ENCODE assay signal across 8 cellular contexts in genomic region chr2:181953773-181954537, GRCh38. TPM values are rescaled to one million over a fixed set of nuclear protein-coding genes. Genes with fewer than 3 reads are reported as not detected.
DNase-seq lines count a peak whose midpoint lies in the region; ATAC-seq, FAIRE-seq and TF ChIP-seq lines count a peak whose summit lies in the region.

No MANE protein-coding gene starts in this region.

- H3K27me3 Mint-ChIP-seq in activated T-cell treated with anti-CD3 and anti-CD28 coated beads, Interleukin-2, amount 50 U/mL, for 72 hours (ENCODE audit: low read depth), result peaks cover 19% of the 10 kb centered on the region

- DNase-seq in GM12892 (ENCODE audit: insufficient read length) (no peak), fibroblast of the conjunctiva (ENCODE audit: low read depth) (peak; percentile 56), osteoblast (ENCODE audit: insufficient read length, low spot score, missing footprints) (peak; percentile 87), tibial nerve (ENCODE audit: low spot score in 2 of 2) (peak; percentile 25 to 47), HTR-8/SVneo (ENCODE audit: insufficient read length, low spot score) (no peak)
- DNase-seq in activated T-cell treated with anti-CD3 and anti-CD28 coated beads, Interleukin-2, amount 50 U/mL, for 72 hours, result peak; percentile 66 to 69

- H3K4me3 ChIP-seq in OCI-LY3 (ENCODE audit: low read length), result peak overlapping the region; percentile 78
- H3K4me3 ChIP-seq in osteoblast (ENCODE audit: insufficient read depth, low read length), result peak overlapping the region; percentile 68
- peak overlapping the region; percentile 21 to 49 (median 30) for H3K4me3 ChIP-seq in tibial nerve

- H3K27ac ChIP-seq in OCI-LY3 (ENCODE audit: low read length), result no peak overlapping the region
- peak overlapping the region; percentile 28 for H3K27ac ChIP-seq in osteoblast (ENCODE audit: low read depth, low read length)
- peak overlapping the region in 1 of 4 donors; percentile 23 for H3K27ac ChIP-seq in tibial nerve

- peak; percentile 48 for FAIRE-seq in GM12892 (lab: Jason Lieb, UNC)
- FAIRE-seq in HTR-8/SVneo (lab: Jason Lieb, UNC), result no peak

- H3K36me3 ChIP-seq in OCI-LY3 (replicated peaks; ENCODE audit: low read depth, low read length), result no peaks in the 10 kb centered on the region
- no peaks in the 10 kb centered on the region for H3K36me3 ChIP-seq in osteoblast (ENCODE audit: insufficient read depth, low read length)
- H3K36me3 ChIP-seq in tibial nerve, result no peaks in the 10 kb centered on the region

- H3K4me2 ChIP-seq in OCI-LY3 (ENCODE audit: low read length) (peak overlapping the region; percentile 77), osteoblast (ENCODE audit: insufficient read depth, low read length) (peak overlapping the region; percentile 74)

- no peaks in the 10 kb centered on the region for H3K36me3 Mint-ChIP-seq in activated T-cell treated with anti-CD3 and anti-CD28 coated beads, Interleukin-2, amount 50 U/mL, for 72 hours (ENCODE audit: insufficient read depth in 2 of 2)

- H3K4me1 Mint-ChIP-seq in activated T-cell treated with anti-CD3 and anti-CD28 coated beads, Interleukin-2, amount 50 U/mL, for 72 hours (ENCODE audit: low read depth), result peaks cover 30% of the 10 kb centered on the region

- H3K4me3 Mint-ChIP-seq in activated T-cell treated with anti-CD3 and anti-CD28 coated beads, Interleukin-2, amount 50 U/mL, for 72 hours, result peak overlapping the region; percentile 51 to 73

- H4K20me1 ChIP-seq in OCI-LY3 (ENCODE audit: insufficient read depth, low read length), result no peaks in the 10 kb centered on the region
- H4K20me1 ChIP-seq in osteoblast (ENCODE audit: insufficient read depth, low read length), result no peaks in the 10 kb centered on the region

- TF ChIP-seq CTCF in OCI-LY3 (IDR thresholded peaks at IDR 0.05; ENCODE audit: low read depth, low read length) (peak; percentile 76), osteoblast (IDR thresholded peaks at IDR 0.05; ENCODE audit: extremely low read depth, low read depth, low read length) (peak; percentile 62), tibial nerve (IDR thresholded peaks at IDR 0.05) (peak; percentile 46 to 79 (median 59))

- H3K9me3 ChIP-seq in OCI-LY3 (ENCODE audit: insufficient read depth, low read length) (no peaks in the 10 kb centered on the region), osteoblast (ENCODE audit: low read depth, low read length) (no peaks in the 10 kb centered on the region), tibial nerve (no peaks in the 10 kb centered on the region)

- ATAC-seq in HG02870 (IDR thresholded peaks at IDR 0.05; ENCODE audit: unreplicated experiment), result peak; percentile 66
- ATAC-seq in activated T-cell treated with anti-CD3 and anti-CD28 coated beads, Interleukin-2, amount 50 U/mL, for 72 hours (replicated peaks in 1 of 2), result peak; percentile 70 to 75

- H3K27me3 ChIP-seq in OCI-LY3 (ENCODE audit: low read depth, low read length), result 0 out of 2 replicates have a peak, but pooled peaks cover 2% of the 10 kb centered on the region
- H3K27me3 ChIP-seq in osteoblast (ENCODE audit: insufficient read depth, low read length), result no peaks in the 10 kb centered on the region
- no peaks in the 10 kb centered on the region for H3K27me3 ChIP-seq in tibial nerve

- no peaks in the 10 kb centered on the region for H3K9me3 Mint-ChIP-seq in activated T-cell treated with anti-CD3 and anti-CD28 coated beads, Interleukin-2, amount 50 U/mL, for 72 hours

- H3K9ac ChIP-seq in OCI-LY3 (ENCODE audit: low read length), result peak overlapping the region; percentile 54

- H3K4me1 ChIP-seq in OCI-LY3 (ENCODE audit: low read length) (peaks cover 20% of the 10 kb centered on the region), osteoblast (ENCODE audit: insufficient read depth, low read length) (peaks cover 21% of the 10 kb centered on the region), tibial nerve (peaks cover 0 to 17% (median 5%) of the 10 kb centered on the region in 4 donors)

- H2AFZ ChIP-seq in OCI-LY3 (ENCODE audit: low read depth, low read length) (peak overlapping the region; percentile 88), osteoblast (ENCODE audit: low read length) (peak overlapping the region; percentile 83)

- TF ChIP-seq POLR2A in GM12892 (IDR thresholded peaks at IDR 0.05; ENCODE audit: low read depth, low read length) (no peak), tibial nerve (IDR thresholded peaks at IDR 0.05) (no peak)

- WGBS in tibial nerve, 2 donors, result 2 to 5% methylated on average over 17 to 19 of the region's 19 CpGs

- no peak for TF ChIP-seq EP300 in tibial nerve (IDR thresholded peaks at IDR 0.05)

- H3K27ac Mint-ChIP-seq in activated T-cell treated with anti-CD3 and anti-CD28 coated beads, Interleukin-2, amount 50 U/mL, for 72 hours, result peak overlapping the region; percentile 28

- no peaks in the 10 kb centered on the region for H3K79me2 ChIP-seq in OCI-LY3 (ENCODE audit: low read length)
- H3K79me2 ChIP-seq in osteoblast (ENCODE audit: insufficient read depth, low read length), result no peaks in the 10 kb centered on the region

RNA-seq across cellular contexts. Expression of gene PPP1R1C, which starts 31.7 kb away (rescaled TPM):
- not detected for polyA plus RNA-seq in GM12892 (2012; ENCODE audit: missing spikeins)
- not detected for total RNA-seq in activated T-cell treated with anti-CD3 and anti-CD28 coated beads, Interleukin-2, amount 50 U/mL, for 72 hours
- total RNA-seq in osteoblast (0.29 and 0.36 TPM in 2 replicates), tibial nerve (1 to 10 TPM in 3 of 4 donors, under 1 TPM in 1; 0.87 to 8.8 (median 4.1) TPM)

Comparison
In these comparisons a context has a peak if more than half of its experiments do, and no peak if none do; other contexts are left out.
1. DNase-seq: peak in activated T-cell treated with anti-CD3 and anti-CD28 coated beads, Interleukin-2, amount 50 U/mL, for 72 hours (2 of 2), fibroblast of the conjunctiva (single experiment), osteoblast (single experiment) and tibial nerve (2 of 2); none in GM12892 (single experiment) and HTR-8/SVneo (single experiment).
2. Peak in every context shown above with its lines, with median percentiles within 50 percentile points of each other: H3K4me3 ChIP-seq and CTCF ChIP-seq.